Comparison of ENCODE assay signal across 8 cellular contexts in the genomic region with DNA sequence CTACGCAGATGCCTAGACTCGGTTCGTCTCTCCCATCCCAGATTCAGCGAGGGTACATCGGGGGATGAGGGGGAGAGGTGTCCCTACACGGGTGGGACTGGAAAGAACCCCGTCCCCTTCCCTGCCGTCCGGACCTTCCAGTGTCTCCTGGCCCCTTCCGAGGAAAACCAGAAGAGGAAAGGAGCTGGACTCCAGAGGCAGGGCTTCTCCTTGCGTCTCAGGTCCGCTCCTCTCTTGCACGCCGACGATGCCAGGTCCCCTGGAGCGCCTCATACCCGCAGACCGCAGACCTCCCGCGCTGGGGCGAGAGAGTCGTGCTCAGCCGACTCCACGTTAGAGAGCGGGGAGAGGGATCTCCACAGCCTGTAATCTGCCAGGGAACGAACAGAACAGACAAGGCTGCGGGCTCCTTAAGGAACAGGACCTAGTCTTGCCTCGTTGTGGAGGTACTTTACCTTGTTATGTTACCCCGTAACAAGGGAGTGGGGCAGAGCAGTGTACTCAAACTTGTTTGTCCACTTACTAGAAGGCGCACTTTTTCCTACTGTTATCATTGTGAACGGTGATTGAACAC. TPM values are rescaled to one million over a fixed set of nuclear protein-coding genes. Genes with fewer than 3 reads are reported as not detected.
DNase-seq lines count a peak whose midpoint lies in the region; ATAC-seq and TF ChIP-seq lines count a peak whose summit lies in the region.

No MANE protein-coding gene starts in this region.

- peak; percentile 60 for DNase-seq in GM13976 (ENCODE audit: low spot score)
- DNase-seq in NCI-H2171 (lab: John Stamatoyannopoulos, UW) = peak; percentile 51
- DNase-seq in activated CD4-positive, alpha-beta T cell treated with anti-CD3 and anti-CD28 coated beads for 48 hours = peak; percentile 74
- peak; percentile 46 to 48 (median 48) for DNase-seq in effector memory CD8-positive, alpha-beta T cell
- DNase-seq in stimulated activated naive CD4-positive, alpha-beta T cell (lab: John Stamatoyannopoulos, UW) = peak in 5 of 6 experiments; percentile 32 to 74 (median 65)
- no peak for DNase-seq in posterior vena cava (ENCODE audit: low spot score)

- no peaks in the 10 kb centered on the region for H3K9me3 Mint-ChIP-seq in effector memory CD8-positive, alpha-beta T cell

- H3K4me1 Mint-ChIP-seq in effector memory CD8-positive, alpha-beta T cell (ENCODE audit: low read depth in 2 of 2) = peaks cover 24 to 26% of the 10 kb centered on the region in 2 donors

- intact Hi-C loops in posterior vena cava (cut with DNase I) = no loop called here

- no peaks in the 10 kb centered on the region for H3K27me3 ChIP-seq in mononuclear cell (ENCODE audit: insufficient read depth, low read length)

- peaks cover 46% of the 10 kb centered on the region for H3K4me1 ChIP-seq in mononuclear cell (ENCODE audit: insufficient read depth, low read length)

- peak overlapping the region; percentile 88 to 89 for H3K4me3 Mint-ChIP-seq in effector memory CD8-positive, alpha-beta T cell

- H3K4me3 ChIP-seq in mononuclear cell (ENCODE audit: low read length) = peak overlapping the region; percentile 74

- H3K36me3 Mint-ChIP-seq in effector memory CD8-positive, alpha-beta T cell (ENCODE audit: insufficient read depth) = peaks cover 4% of the 10 kb centered on the region

- no peaks in the 10 kb centered on the region for H3K9me3 ChIP-seq in mononuclear cell (ENCODE audit: low read depth, low read length)

- H3K27ac Mint-ChIP-seq in effector memory CD8-positive, alpha-beta T cell = peak overlapping the region; percentile 79 to 86

- TF ChIP-seq CTCF in GM13976 (IDR thresholded peaks at IDR 0.05; ENCODE audit: borderline replicate concordance, control extremely low read depth, extremely low read depth, insufficient read depth, missing control alignments) = no peak

- ATAC-seq in HG02678 (IDR thresholded peaks at IDR 0.05; ENCODE audit: unreplicated experiment) = peak; percentile 17
- ATAC-seq in effector memory CD8-positive, alpha-beta T cell (replicated peaks) = peak; percentile 44

- H3K27me3 Mint-ChIP-seq in effector memory CD8-positive, alpha-beta T cell = no peaks in the 10 kb centered on the region

- in situ Hi-C loops in GM13976 (cut with MboI; ENCODE audit: low sequenced_read_pairs, unreplicated experiment) = no loop called here

RNA-seq across cellular contexts. Expression of a gene that starts 0.4 kb away (rescaled TPM):
- total RNA-seq in mononuclear cell = 39.7 TPM
- total RNA-seq in posterior vena cava = 10 to 100 TPM; 44.7 to 49.4 TPM

RNA-seq across cellular contexts. Expression of a gene that starts 45.5 kb away (rescaled TPM):
- total RNA-seq in mononuclear cell = 3.0 TPM
- 10 to 100 TPM; 12.8 to 18.1 TPM for total RNA-seq in posterior vena cava

RNA-seq across cellular contexts. Expression of a gene that starts 48.7 kb away (rescaled TPM):
- 0.10 TPM for total RNA-seq in mononuclear cell
- total RNA-seq in posterior vena cava = 1 to 10 TPM in 1 of 2 donors, under 1 TPM in 1; 0.43 to 1.2 TPM
